ENCODE assay signal across 1 cellular context in genomic region chr22:31055322-31056159, GRCh38.
TF ChIP-seq lines count a peak whose summit lies in the region.

No MANE protein-coding gene starts in this region.

TF ChIP-seq in HepG2, 621 proteins besides CTCF, POLR2A, EP300 and RAD21 (continued from another document and continues in another):
- TF ChIP-seq DZIP1 (CRISPR knock-in tag; IDR thresholded peaks at IDR 0.05) (no peak), ZNF550 (CRISPR knock-in tag; IDR thresholded peaks at IDR 0.05; ENCODE audit: borderline replicate concordance) (no peak), MEF2D (CRISPR knock-in tag; IDR thresholded peaks at IDR 0.05) (peak; percentile 86), ZNF343 (CRISPR knock-in tag; IDR thresholded peaks at IDR 0.05) (no peak), SOX13 (IDR thresholded peaks at IDR 0.05) (0 out of 2 replicates have a peak, but pooled peaks have one; percentile 20), SOX13 (CRISPR knock-in tag; conservative IDR thresholded peaks at IDR 0.05 in 1 of 2, IDR thresholded peaks at IDR 0.05 in 1 of 2) (peak in 1 of 2 experiments; percentile 90; a peak in 2 of 4 replicates), ZNF562 (CRISPR knock-in tag; IDR thresholded peaks at IDR 0.05; ENCODE audit: borderline replicate concordance) (no peak), KDM2A (CRISPR knock-in tag; IDR thresholded peaks at IDR 0.05; ENCODE audit: borderline replicate concordance, low read depth) (peak; percentile 88), ZNF619 (CRISPR knock-in tag; IDR thresholded peaks at IDR 0.05) (peak; percentile 66; the same call in 1 of the 2 replicates), ZFP36L2 (CRISPR knock-in tag; IDR thresholded peaks at IDR 0.05) (no peak), ZNF329 (CRISPR knock-in tag; IDR thresholded peaks at IDR 0.05; ENCODE audit: low read depth) (0 out of 2 replicates have a peak, but pooled peaks have one; percentile 26), SMYD3 (CRISPR knock-in tag; IDR thresholded peaks at IDR 0.05) (0 out of 2 replicates have a peak, but pooled peaks have one; percentile 51), ZNF674 (CRISPR knock-in tag; IDR thresholded peaks at IDR 0.05; ENCODE audit: low read depth) (no peak), SMARCC2 (IDR thresholded peaks at IDR 0.05) (no peak), ZNF891 (CRISPR knock-in tag; IDR thresholded peaks at IDR 0.05) (peak; percentile 36; the same call in 1 of the 2 replicates), ZNF572 (CRISPR knock-in tag; IDR thresholded peaks at IDR 0.05) (no peak), SP140L (CRISPR knock-in tag; IDR thresholded peaks at IDR 0.05; ENCODE audit: borderline replicate concordance) (no peak), MYNN (CRISPR knock-in tag; IDR thresholded peaks at IDR 0.05; ENCODE audit: low read depth) (no peak), ZBTB38 (CRISPR knock-in tag; IDR thresholded peaks at IDR 0.05) (peak; percentile 84), ZNF350 (CRISPR knock-in tag; IDR thresholded peaks at IDR 0.05; ENCODE audit: borderline replicate concordance, low read depth) (peak; percentile 95), PRDM4 (CRISPR knock-in tag; IDR thresholded peaks at IDR 0.05; ENCODE audit: borderline replicate concordance) (no peak), KLF16 (CRISPR knock-in tag; IDR thresholded peaks at IDR 0.05) (peak in 1 of 2 experiments; percentile 89; a peak in 2 of 4 replicates), ZNF251 (CRISPR knock-in tag; IDR thresholded peaks at IDR 0.05) (no peak), ZNF24 (IDR thresholded peaks at IDR 0.05) (0 out of 2 replicates have a peak, but pooled peaks have one; percentile 6), MIER2 (CRISPR knock-in tag; IDR thresholded peaks at IDR 0.05) (peak; percentile 30; the same call in 1 of the 2 replicates), MAFG (CRISPR knock-in tag; IDR thresholded peaks at IDR 0.05) (no peak), ZSCAN30 (CRISPR knock-in tag; IDR thresholded peaks at IDR 0.05) (no peak), DMAP1 (CRISPR knock-in tag; IDR thresholded peaks at IDR 0.05) (peak; percentile 59; the same call in 1 of the 2 replicates), GABPB1 (CRISPR knock-in tag; IDR thresholded peaks at IDR 0.05) (peak; percentile 73), MAX (IDR thresholded peaks at IDR 0.05) (peak; percentile 89), NFKB2 (CRISPR knock-in tag; IDR thresholded peaks at IDR 0.05; ENCODE audit: borderline replicate concordance) (peak; percentile 91; the same call in 1 of the 2 replicates), PBX3 (CRISPR knock-in tag; IDR thresholded peaks at IDR 0.05; ENCODE audit: borderline replicate concordance) (no peak), FLYWCH1 (CRISPR knock-in tag; IDR thresholded peaks at IDR 0.05) (no peak), ZNF335 (CRISPR knock-in tag; IDR thresholded peaks at IDR 0.05) (peak; percentile 60; the same call in 1 of the 2 replicates), ZNF510 (CRISPR knock-in tag; IDR thresholded peaks at IDR 0.05; ENCODE audit: low read depth) (0 out of 2 replicates have a peak, but pooled peaks have one; percentile 45), RNF219 (CRISPR knock-in tag; IDR thresholded peaks at IDR 0.05) (no peak), HIVEP1 (CRISPR knock-in tag; IDR thresholded peaks at IDR 0.05) (peak; percentile 78)
- TF ChIP-seq, protein P1, sequence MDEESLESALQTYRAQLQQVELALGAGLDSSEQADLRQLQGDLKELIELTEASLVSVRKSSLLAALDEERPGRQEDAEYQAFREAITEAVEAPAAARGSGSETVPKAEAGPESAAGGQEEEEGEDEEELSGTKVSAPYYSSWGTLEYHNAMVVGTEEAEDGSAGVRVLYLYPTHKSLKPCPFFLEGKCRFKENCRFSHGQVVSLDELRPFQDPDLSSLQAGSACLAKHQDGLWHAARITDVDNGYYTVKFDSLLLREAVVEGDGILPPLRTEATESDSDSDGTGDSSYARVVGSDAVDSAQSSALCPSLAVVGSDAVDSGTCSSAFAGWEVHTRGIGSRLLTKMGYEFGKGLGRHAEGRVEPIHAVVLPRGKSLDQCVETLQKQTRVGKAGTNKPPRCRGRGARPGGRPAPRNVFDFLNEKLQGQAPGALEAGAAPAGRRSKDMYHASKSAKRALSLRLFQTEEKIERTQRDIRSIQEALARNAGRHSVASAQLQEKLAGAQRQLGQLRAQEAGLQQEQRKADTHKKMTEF (CRISPR knock-in tag; IDR thresholded peaks at IDR 0.05): peak; percentile 98
- TF ChIP-seq, protein P2, sequence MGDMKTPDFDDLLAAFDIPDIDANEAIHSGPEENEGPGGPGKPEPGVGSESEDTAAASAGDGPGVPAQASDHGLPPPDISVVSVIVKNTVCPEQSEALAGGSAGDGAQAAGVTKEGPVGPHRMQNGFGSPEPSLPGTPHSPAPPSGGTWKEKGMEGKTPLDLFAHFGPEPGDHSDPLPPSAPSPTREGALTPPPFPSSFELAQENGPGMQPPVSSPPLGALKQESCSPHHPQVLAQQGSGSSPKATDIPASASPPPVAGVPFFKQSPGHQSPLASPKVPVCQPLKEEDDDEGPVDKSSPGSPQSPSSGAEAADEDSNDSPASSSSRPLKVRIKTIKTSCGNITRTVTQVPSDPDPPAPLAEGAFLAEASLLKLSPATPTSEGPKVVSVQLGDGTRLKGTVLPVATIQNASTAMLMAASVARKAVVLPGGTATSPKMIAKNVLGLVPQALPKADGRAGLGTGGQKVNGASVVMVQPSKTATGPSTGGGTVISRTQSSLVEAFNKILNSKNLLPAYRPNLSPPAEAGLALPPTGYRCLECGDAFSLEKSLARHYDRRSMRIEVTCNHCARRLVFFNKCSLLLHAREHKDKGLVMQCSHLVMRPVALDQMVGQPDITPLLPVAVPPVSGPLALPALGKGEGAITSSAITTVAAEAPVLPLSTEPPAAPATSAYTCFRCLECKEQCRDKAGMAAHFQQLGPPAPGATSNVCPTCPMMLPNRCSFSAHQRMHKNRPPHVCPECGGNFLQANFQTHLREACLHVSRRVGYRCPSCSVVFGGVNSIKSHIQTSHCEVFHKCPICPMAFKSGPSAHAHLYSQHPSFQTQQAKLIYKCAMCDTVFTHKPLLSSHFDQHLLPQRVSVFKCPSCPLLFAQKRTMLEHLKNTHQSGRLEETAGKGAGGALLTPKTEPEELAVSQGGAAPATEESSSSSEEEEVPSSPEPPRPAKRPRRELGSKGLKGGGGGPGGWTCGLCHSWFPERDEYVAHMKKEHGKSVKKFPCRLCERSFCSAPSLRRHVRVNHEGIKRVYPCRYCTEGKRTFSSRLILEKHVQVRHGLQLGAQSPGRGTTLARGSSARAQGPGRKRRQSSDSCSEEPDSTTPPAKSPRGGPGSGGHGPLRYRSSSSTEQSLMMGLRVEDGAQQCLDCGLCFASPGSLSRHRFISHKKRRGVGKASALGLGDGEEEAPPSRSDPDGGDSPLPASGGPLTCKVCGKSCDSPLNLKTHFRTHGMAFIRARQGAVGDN (CRISPR knock-in tag; IDR thresholded peaks at IDR 0.05): peak; percentile 98
- TF ChIP-seq, protein P3, sequence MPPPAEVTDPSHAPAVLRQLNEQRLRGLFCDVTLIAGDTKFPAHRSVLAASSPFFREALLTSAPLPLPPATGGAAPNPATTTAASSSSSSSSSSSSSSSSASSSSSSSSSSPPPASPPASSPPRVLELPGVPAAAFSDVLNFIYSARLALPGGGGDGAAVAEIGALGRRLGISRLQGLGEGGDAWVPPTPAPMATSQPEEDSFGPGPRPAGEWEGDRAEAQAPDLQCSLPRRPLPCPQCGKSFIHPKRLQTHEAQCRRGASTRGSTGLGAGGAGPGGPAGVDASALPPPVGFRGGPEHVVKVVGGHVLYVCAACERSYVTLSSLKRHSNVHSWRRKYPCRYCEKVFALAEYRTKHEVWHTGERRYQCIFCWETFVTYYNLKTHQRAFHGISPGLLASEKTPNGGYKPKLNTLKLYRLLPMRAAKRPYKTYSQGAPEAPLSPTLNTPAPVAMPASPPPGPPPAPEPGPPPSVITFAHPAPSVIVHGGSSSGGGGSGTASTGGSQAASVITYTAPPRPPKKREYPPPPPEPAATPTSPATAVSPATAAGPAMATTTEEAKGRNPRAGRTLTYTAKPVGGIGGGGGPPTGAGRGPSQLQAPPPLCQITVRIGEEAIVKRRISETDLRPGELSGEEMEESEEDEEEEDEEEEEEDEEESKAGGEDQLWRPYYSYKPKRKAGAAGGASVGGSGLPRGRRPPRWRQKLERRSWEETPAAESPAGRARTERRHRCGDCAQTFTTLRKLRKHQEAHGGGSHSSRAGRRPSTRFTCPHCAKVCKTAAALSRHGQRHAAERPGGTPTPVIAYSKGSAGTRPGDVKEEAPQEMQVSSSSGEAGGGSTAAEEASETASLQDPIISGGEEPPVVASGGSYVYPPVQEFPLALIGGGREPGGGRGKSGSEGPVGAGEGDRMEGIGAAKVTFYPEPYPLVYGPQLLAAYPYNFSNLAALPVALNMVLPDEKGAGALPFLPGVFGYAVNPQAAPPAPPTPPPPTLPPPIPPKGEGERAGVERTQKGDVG (CRISPR knock-in tag; IDR thresholded peaks at IDR 0.05; ENCODE audit: borderline replicate concordance): 0 out of 2 replicates have a peak, but pooled peaks have one; percentile 35
- TF ChIP-seq, protein P4, sequence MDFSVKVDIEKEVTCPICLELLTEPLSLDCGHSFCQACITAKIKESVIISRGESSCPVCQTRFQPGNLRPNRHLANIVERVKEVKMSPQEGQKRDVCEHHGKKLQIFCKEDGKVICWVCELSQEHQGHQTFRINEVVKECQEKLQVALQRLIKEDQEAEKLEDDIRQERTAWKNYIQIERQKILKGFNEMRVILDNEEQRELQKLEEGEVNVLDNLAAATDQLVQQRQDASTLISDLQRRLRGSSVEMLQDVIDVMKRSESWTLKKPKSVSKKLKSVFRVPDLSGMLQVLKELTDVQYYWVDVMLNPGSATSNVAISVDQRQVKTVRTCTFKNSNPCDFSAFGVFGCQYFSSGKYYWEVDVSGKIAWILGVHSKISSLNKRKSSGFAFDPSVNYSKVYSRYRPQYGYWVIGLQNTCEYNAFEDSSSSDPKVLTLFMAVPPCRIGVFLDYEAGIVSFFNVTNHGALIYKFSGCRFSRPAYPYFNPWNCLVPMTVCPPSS (IDR thresholded peaks at IDR 0.05): no peak
